In the genomic region with DNA sequence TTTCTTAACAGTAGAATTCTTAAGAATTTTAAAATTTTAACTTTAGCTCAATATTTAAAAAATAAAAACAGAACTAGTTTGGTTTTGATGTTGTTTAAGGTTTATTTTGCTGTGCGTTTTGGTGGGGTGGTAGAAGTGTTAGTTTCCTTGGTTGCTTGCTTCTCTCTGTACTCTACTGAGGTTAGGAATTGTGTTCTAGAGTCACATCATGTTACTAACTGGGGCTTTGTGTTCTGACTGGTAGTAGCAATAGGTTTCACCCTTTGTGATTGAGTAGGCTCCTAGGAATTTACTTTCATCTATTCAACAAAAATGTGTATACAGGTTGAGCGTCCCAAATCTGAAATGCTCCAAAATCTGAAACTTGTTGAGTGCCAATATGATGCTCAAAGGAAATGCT, we compare ENCODE assay signal across 7 cellular contexts.
"Had no signal": no experiment of that assay in that cellular context is flagged by ENCODE, and none has a peak within 500 bp of the region (broad histone marks: within the 10 kb centered on the region; RNA-seq: fewer than 3 reads in every experiment).

No MANE protein-coding gene starts in this region.

- H3K9ac ChIP-seq: GM23248 had no signal

- DNase-seq: GM23248, GOT3, H7, KBM-7 had no signal

- H3K4me3 Mint-ChIP-seq: IgD-negative memory B cell had no signal

- H3K9me3 ChIP-seq: HAP-1 had no signal

- H3K27me3 Mint-ChIP-seq: IgD-negative memory B cell had no signal

- H3K4me3 ChIP-seq: GM23248, HAP-1 had no signal

- H3K4me1 ChIP-seq: HAP-1 had no signal

- H2AFZ ChIP-seq: GM23248 had no signal

- ATAC-seq: HCT116 had no signal

- H3K36me3 ChIP-seq: HAP-1 had no signal

- H3K9me3 Mint-ChIP-seq: IgD-negative memory B cell had no signal
